Comparison of ENCODE assay signal across 13 cellular contexts in the genomic region with DNA sequence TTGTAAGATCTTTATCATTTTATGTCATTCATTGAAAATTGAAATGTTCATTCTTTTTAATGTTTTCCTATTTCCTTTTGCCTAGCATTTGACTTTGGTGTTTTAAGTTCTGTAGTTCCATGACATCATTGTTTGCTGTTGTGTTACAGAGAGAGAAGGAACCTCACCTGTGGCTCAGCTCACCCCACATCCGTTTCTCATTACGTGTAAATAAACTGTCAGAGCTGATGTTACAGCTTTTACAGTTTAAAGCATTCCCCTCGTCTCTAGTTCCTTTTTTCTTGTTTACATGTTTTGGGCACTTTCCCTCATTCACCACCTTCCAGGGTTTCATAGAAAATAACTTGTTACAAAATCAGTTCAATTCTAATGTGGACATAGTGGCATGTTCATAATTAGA.
DNase-seq lines count a peak whose midpoint lies in the region; ATAC-seq, FAIRE-seq and TF ChIP-seq lines count a peak whose summit lies in the region.
"Had no signal": no experiment of that assay in that cellular context is flagged by ENCODE, and none has a peak within 500 bp of the region (broad histone marks: within the 10 kb centered on the region; RNA-seq: fewer than 3 reads in every experiment).

No MANE protein-coding gene starts in this region.

- H3K9me3 Mint-ChIP-seq in T-helper 2 cell treated with Interferon-gamma antibody and Interleukin-4, amounts not matched to agents 5 μg/mL and 100 μg/mL, for 36 hours: no peaks in the 10 kb centered on the region
- H3K9me3 Mint-ChIP-seq in glutamatergic neuron (ENCODE audit: unreplicated experiment): no peaks in the 10 kb centered on the region
- H3K9me3 Mint-ChIP-seq in chondrocyte (ENCODE audit: low read depth): peaks cover 5% of the 10 kb centered on the region
- H3K9me3 Mint-ChIP-seq: HFFc6 had no signal

- TF ChIP-seq CTCF in glutamatergic neuron (IDR thresholded peaks at IDR 0.05; ENCODE audit: partially characterized antibody, unreplicated experiment): no peak
- no peak for TF ChIP-seq CTCF in chondrocyte (IDR thresholded peaks at IDR 0.05)

- ATAC-seq in GM19395 (IDR thresholded peaks at IDR 0.05; ENCODE audit: unreplicated experiment) (peak; percentile 87), HG02885 (IDR thresholded peaks at IDR 0.05; ENCODE audit: poor library complexity, unreplicated experiment) (peak; percentile 95), HG03439 (IDR thresholded peaks at IDR 0.05; ENCODE audit: unreplicated experiment) (no peak)

- H3K27ac Mint-ChIP-seq in T-helper 2 cell treated with Interferon-gamma antibody and Interleukin-4, amounts not matched to agents 5 μg/mL and 100 μg/mL, for 36 hours: peak overlapping the region; percentile 62
- no peak overlapping the region for H3K27ac Mint-ChIP-seq in glutamatergic neuron (ENCODE audit: unreplicated experiment)
- no peak overlapping the region for H3K27ac Mint-ChIP-seq in chondrocyte (ENCODE audit: unreplicated experiment)
- H3K27ac Mint-ChIP-seq: HFFc6 had no signal

- no peak overlapping the region for H3K4me3 Mint-ChIP-seq in T-helper 2 cell treated with Interferon-gamma antibody and Interleukin-4, amounts not matched to agents 5 μg/mL and 100 μg/mL, for 36 hours
- no peak overlapping the region for H3K4me3 Mint-ChIP-seq in glutamatergic neuron (ENCODE audit: unreplicated experiment)
- H3K4me3 Mint-ChIP-seq in chondrocyte (ENCODE audit: unreplicated experiment): no peak overlapping the region
- H3K4me3 Mint-ChIP-seq: HFFc6 had no signal

- DNase-seq in GM12891 (ENCODE audit: insufficient read length, low spot score) (peak; percentile 5), glutamatergic neuron (no peak), NOMO-1 treated with dmso at 0.1 percent for 144 hours (lab: John Stamatoyannopoulos, UW; ENCODE audit: unreplicated experiment) (no peak), chondrocyte (ENCODE audit: low spot score) (no peak)
- DNase-seq in T-helper 2 cell treated with Interferon-gamma antibody and Interleukin-4, amounts not matched to agents 5 μg/mL and 100 μg/mL, for 36 hours (ENCODE audit: low spot score): no peak
- DNase-seq: activated CD8-positive, alpha-beta memory T cell treated with anti-CD3 and anti-CD28 coated beads, Interleukin-2, amount 50 U/mL, for 48 hours; effector CD8-positive, alpha-beta T cell; HFFc6; NCI-H146; SIG-M5 had no signal

- FAIRE-seq in GM12891 (lab: Jason Lieb, UNC): peak; percentile 79

- peaks cover 24% of the 10 kb centered on the region for H3K36me3 Mint-ChIP-seq in T-helper 2 cell treated with Interferon-gamma antibody and Interleukin-4, amounts not matched to agents 5 μg/mL and 100 μg/mL, for 36 hours (ENCODE audit: low read depth)
- H3K36me3 Mint-ChIP-seq in glutamatergic neuron (ENCODE audit: unreplicated experiment): no peaks in the 10 kb centered on the region
- H3K36me3 Mint-ChIP-seq in chondrocyte (ENCODE audit: low read depth): peaks cover 15% of the 10 kb centered on the region

- peaks cover 16% of the 10 kb centered on the region for H3K4me1 Mint-ChIP-seq in T-helper 2 cell treated with Interferon-gamma antibody and Interleukin-4, amounts not matched to agents 5 μg/mL and 100 μg/mL, for 36 hours (ENCODE audit: low read depth)
- H3K4me1 Mint-ChIP-seq in glutamatergic neuron (ENCODE audit: low read depth, unreplicated experiment): peaks cover 5% of the 10 kb centered on the region
- peaks cover 16% of the 10 kb centered on the region for H3K4me1 Mint-ChIP-seq in chondrocyte (ENCODE audit: low read depth)

- no peaks in the 10 kb centered on the region for H3K27me3 Mint-ChIP-seq in T-helper 2 cell treated with Interferon-gamma antibody and Interleukin-4, amounts not matched to agents 5 μg/mL and 100 μg/mL, for 36 hours (ENCODE audit: low read depth)
- H3K27me3 Mint-ChIP-seq in glutamatergic neuron (ENCODE audit: unreplicated experiment) (peaks cover 2% of the 10 kb centered on the region), chondrocyte (ENCODE audit: low read depth) (no peaks in the 10 kb centered on the region)

- TF ChIP-seq POLR2A in GM12891 (IDR thresholded peaks at IDR 0.05; ENCODE audit: low read depth, low read length): no peak

TF ChIP-seq in GM12891, 5 proteins besides CTCF, POLR2A, EP300 and RAD21:
- no peak for TF ChIP-seq POLR2AphosphoS5 (IDR thresholded peaks at IDR 0.05; ENCODE audit: low read depth, low read length)
- no peak for TF ChIP-seq PAX5 (IDR thresholded peaks at IDR 0.05; ENCODE audit: insufficient read depth, low read length, severe bottlenecking)
- TF ChIP-seq SPI1 (IDR thresholded peaks at IDR 0.05; ENCODE audit: low read depth, low read length): 0 out of 2 replicates have a peak, but pooled peaks have one; percentile 19
- TF ChIP-seq POU2F2 (IDR thresholded peaks at IDR 0.05; ENCODE audit: low read depth, low read length): no peak
- TF ChIP-seq TAF1 (IDR thresholded peaks at IDR 0.05; ENCODE audit: low read depth, low read length): no peak
